Comparison of ENCODE assay signal across 11 cellular contexts in the genomic region with DNA sequence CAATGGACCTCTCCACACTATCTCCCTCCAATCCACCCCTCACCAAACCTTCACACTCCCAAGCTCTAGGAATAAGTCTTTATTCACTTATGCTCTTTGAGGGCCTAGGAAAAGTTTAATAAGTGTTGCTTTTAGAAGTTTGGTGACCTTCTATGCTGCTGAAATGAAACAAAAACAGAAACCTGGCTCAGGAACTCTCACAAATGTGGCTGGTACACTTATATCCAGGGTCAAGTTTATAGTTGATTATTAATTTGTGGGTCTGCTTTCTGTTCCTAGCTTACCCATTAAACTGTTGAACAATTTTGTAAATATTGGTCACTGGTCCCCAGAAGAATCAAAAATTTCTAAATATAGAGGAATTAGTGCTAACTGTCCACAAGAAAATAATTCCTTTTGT. TPM values are rescaled to one million over a fixed set of nuclear protein-coding genes. Genes with fewer than 3 reads are reported as not detected.
A peak's percentile ranks its signal among the peaks of the same experiment; 100 is the strongest.
DNase-seq lines count a peak whose midpoint lies in the region; ATAC-seq and TF ChIP-seq lines count a peak whose summit lies in the region.
"Had no signal": no experiment of that assay in that cellular context is flagged by ENCODE, and none has a peak within 500 bp of the region (broad histone marks: within the 10 kb centered on the region; RNA-seq: fewer than 3 reads in every experiment).

No MANE protein-coding gene starts in this region.

- H3K27ac ChIP-seq in dorsolateral prefrontal cortex: no peak overlapping the region
- H3K27ac ChIP-seq: thoracic aorta had no signal

- DNase-seq in GM13976 (ENCODE audit: low spot score) (peak; percentile 36), chondrocyte (ENCODE audit: low spot score) (no peak), dorsolateral prefrontal cortex (no peak), globus pallidus (ENCODE audit: low spot score) (no peak)
- DNase-seq in activated CD4-positive, alpha-beta memory T cell treated with anti-CD3 and anti-CD28 coated beads for 36 hours: no peak

- TF ChIP-seq CTCF in GM13976 (IDR thresholded peaks at IDR 0.05; ENCODE audit: borderline replicate concordance, control extremely low read depth, extremely low read depth, insufficient read depth, missing control alignments) (no peak), chondrocyte (IDR thresholded peaks at IDR 0.05) (no peak), dorsolateral prefrontal cortex (IDR thresholded peaks at IDR 0.05 in 54 of 56, conservative IDR thresholded peaks at IDR 0.05 in 2 of 56; ENCODE audit: low read depth in 1 of 56, partially characterized antibody in 56 of 56) (no peak)

- intact Hi-C loops in activated CD4-positive, alpha-beta memory T cell treated with anti-CD3 and anti-CD28 coated beads for 36 hours (cut with micrococcal nuclease): loop anchor here (5.0 kb wide), 1 partner anchor 338 kb away; no protein-coding TSS in a partner anchor
- intact Hi-C loops in dorsolateral prefrontal cortex (cut with DNase I): no loop called here

- no peak overlapping the region for H3K4me3 ChIP-seq in dorsolateral prefrontal cortex
- H3K4me3 ChIP-seq: lung, skin epidermis, thoracic aorta had no signal

- H3K36me3 Mint-ChIP-seq in activated CD4-positive, alpha-beta memory T cell treated with anti-CD3 and anti-CD28 coated beads for 36 hours: no peaks in the 10 kb centered on the region
- H3K36me3 Mint-ChIP-seq in chondrocyte (ENCODE audit: low read depth): no peaks in the 10 kb centered on the region

- peak overlapping the region; percentile 78 for H3K27ac Mint-ChIP-seq in activated CD4-positive, alpha-beta memory T cell treated with anti-CD3 and anti-CD28 coated beads for 36 hours
- H3K27ac Mint-ChIP-seq in chondrocyte (ENCODE audit: unreplicated experiment): no peak overlapping the region

- H3K9me3 Mint-ChIP-seq in activated CD4-positive, alpha-beta memory T cell treated with anti-CD3 and anti-CD28 coated beads for 36 hours: no peaks in the 10 kb centered on the region
- H3K9me3 Mint-ChIP-seq in chondrocyte (ENCODE audit: low read depth): no peaks in the 10 kb centered on the region

- no peak overlapping the region for H3K4me3 Mint-ChIP-seq in activated CD4-positive, alpha-beta memory T cell treated with anti-CD3 and anti-CD28 coated beads for 36 hours
- H3K4me3 Mint-ChIP-seq in chondrocyte (ENCODE audit: unreplicated experiment): no peak overlapping the region

- CTCF ChIA-PET in activated CD4-positive, alpha-beta memory T cell treated with anti-CD3 and anti-CD28 coated beads for 36 hours (lab: Charles Lee): interaction anchor here (1.3 to 2.1 kb wide), 2 partner anchors 14 to 133 kb away, joined by 5 to 8 read pairs; partner anchors contain the start of gene ANKRD44

- POLR2A ChIA-PET in activated CD4-positive, alpha-beta memory T cell treated with anti-CD3 and anti-CD28 coated beads for 36 hours (lab: Charles Lee): interaction anchor here (1.0 kb wide), 1 partner anchor 28 kb away, joined by 3 read pairs; no protein-coding TSS in a partner anchor

- in situ Hi-C loops in GM13976 (cut with MboI; ENCODE audit: low sequenced_read_pairs, unreplicated experiment): no loop called here

- peaks cover 0 to 4% (median 0%) of the 10 kb centered on the region in 45 donors for H3K27me3 ChIP-seq in dorsolateral prefrontal cortex

- peaks cover 74% of the 10 kb centered on the region for H3K4me1 Mint-ChIP-seq in activated CD4-positive, alpha-beta memory T cell treated with anti-CD3 and anti-CD28 coated beads for 36 hours (ENCODE audit: low read depth)
- peaks cover 15% of the 10 kb centered on the region for H3K4me1 Mint-ChIP-seq in chondrocyte (ENCODE audit: low read depth)

- no peaks in the 10 kb centered on the region for H3K27me3 Mint-ChIP-seq in activated CD4-positive, alpha-beta memory T cell treated with anti-CD3 and anti-CD28 coated beads for 36 hours
- H3K27me3 Mint-ChIP-seq in chondrocyte (ENCODE audit: low read depth): no peaks in the 10 kb centered on the region

- ATAC-seq in GM19395 (IDR thresholded peaks at IDR 0.05; ENCODE audit: unreplicated experiment) (peak; percentile 89), HG02981 (IDR thresholded peaks at IDR 0.05; ENCODE audit: unreplicated experiment) (peak; percentile 94), esophagus mucosa (no peak)

RNA-seq across cellular contexts. Expression of gene ANKRD44, which starts 14.2 kb away (rescaled TPM):
- 100 to 1,000 TPM; 123 to 125 TPM for total RNA-seq in activated CD4-positive, alpha-beta memory T cell treated with anti-CD3 and anti-CD28 coated beads for 36 hours
- 21.4 to 45.8 TPM (median 26.1 TPM) in 3 replicates for total RNA-seq in chondrocyte
- 10 to 100 TPM; 20.2 to 68.1 (median 34.7) TPM for total RNA-seq in dorsolateral prefrontal cortex
- 6.8 TPM for total RNA-seq in esophagus mucosa
